ENCODE assay signal across 25 cellular contexts in genomic region chr6:96766769-96767168, GRCh38.
"Had no signal": no experiment of that assay in that cellular context is flagged by ENCODE, and none has a peak within 500 bp of the region (broad histone marks: within the 10 kb centered on the region; RNA-seq: fewer than 3 reads in every experiment).

No MANE protein-coding gene starts in this region.

- H3K9me3 ChIP-seq: gastrocnemius medialis, lower lobe of right lung, prostate gland, right atrium auricular region, thoracic aorta, tibial nerve, upper lobe of left lung had no signal

- H3K27ac Mint-ChIP-seq: dendritic cell treated with granulocyte-macrophage colony-stimulating factor and Interleukin-4, amounts not matched to agents 40 ng/mL and 50 ng/mL, for 4 days; endodermal cell; naive thymus-derived CD8-positive, alpha-beta T cell; nephron progenitor cell had no signal

- H3K4me1 ChIP-seq: gastrocnemius medialis, lower lobe of right lung, prostate gland, right atrium auricular region, tibial nerve, upper lobe of left lung had no signal

- H3K27me3 Mint-ChIP-seq: dendritic cell treated with granulocyte-macrophage colony-stimulating factor and Interleukin-4, amounts not matched to agents 40 ng/mL and 50 ng/mL, for 4 days had no signal

- H3K36me3 ChIP-seq: gastrocnemius medialis, lower lobe of right lung, prostate gland, right atrium auricular region, thoracic aorta, tibial nerve, upper lobe of left lung had no signal

- H3K4me1 Mint-ChIP-seq: endodermal cell; naive thymus-derived CD8-positive, alpha-beta T cell; nephron progenitor cell had no signal

- H3K27ac ChIP-seq: epithelial cell of prostate, gastrocnemius medialis, lower lobe of right lung, prostate gland, right atrium auricular region, thoracic aorta, tibial nerve, upper lobe of left lung had no signal

- H3K27me3 ChIP-seq: gastrocnemius medialis, right atrium auricular region, tibial nerve, upper lobe of left lung had no signal

- H3K4me3 ChIP-seq: gastrocnemius medialis, lower lobe of right lung, prostate gland, right atrium auricular region, smooth muscle cell, thoracic aorta, tibial nerve, upper lobe of left lung had no signal

- ATAC-seq: esophagus mucosa; gastrocnemius medialis; left ventricle myocardium superior; lower lobe of right lung; naive thymus-derived CD8-positive, alpha-beta T cell; sciatic nerve had no signal

- DNase-seq: effector CD8-positive, alpha-beta T cell; endodermal cell; foreskin fibroblast; gastrocnemius medialis; head of caudate nucleus; left ventricle myocardium superior; lower lobe of right lung; naive thymus-derived CD8-positive, alpha-beta T cell; nephron progenitor cell; nucleus accumbens; stimulated activated CD4-positive, alpha-beta T cell treated with anti-CD3 and anti-CD28 coated beads, Interleukin-12 subunit alpha, Interleukin-12 subunit beta, amount 100 ng/mL, for 4 hours; stimulated activated CD4-positive, alpha-beta T cell treated with anti-CD3 and anti-CD28 coated beads, Interleukin-1b, Interleukin-23, amount 100 ng/mL, for 48 hours; stimulated activated CD4-positive, alpha-beta T cell treated with anti-CD3 and anti-CD28 coated beads, Interleukin-4, amount 100 ng/mL, for 1 hour; stimulated activated CD8-positive, alpha-beta memory T cell treated with anti-CD3 and anti-CD28 coated beads, Interleukin-4, amount 100 ng/mL, for 48 hours; stimulated activated naive CD4-positive, alpha-beta T cell treated with Interleukin-2 at 50 U/mL for 16 hours; upper lobe of left lung had no signal

- H3K4me3 Mint-ChIP-seq: dendritic cell treated with granulocyte-macrophage colony-stimulating factor and Interleukin-4, amounts not matched to agents 40 ng/mL and 50 ng/mL, for 4 days; endodermal cell; naive thymus-derived CD8-positive, alpha-beta T cell; nephron progenitor cell had no signal

- H3K4me2 ChIP-seq: smooth muscle cell had no signal
